Comparison of ENCODE assay signal across 7 cellular contexts in genomic region chr6:144063246-144063743, GRCh38. TPM values are rescaled to one million over a fixed set of nuclear protein-coding genes. Genes with fewer than 3 reads are reported as not detected.
A peak's percentile ranks its signal among the peaks of the same experiment; 100 is the strongest.
DNase-seq lines count a peak whose midpoint lies in the region; ATAC-seq and TF ChIP-seq lines count a peak whose summit lies in the region.

No MANE protein-coding gene starts in this region.

- H3K27ac Mint-ChIP-seq in stimulated activated naive CD8-positive, alpha-beta T cell treated with anti-CD3 and anti-CD28 coated beads, Interleukin-15, Interleukin-2, amounts not matched to agents 100 ng/mL and 50 ng/mL, for 24 hours = peak overlapping the region; percentile 81

- peak overlapping the region; percentile 86 for H3K4me3 Mint-ChIP-seq in stimulated activated naive CD8-positive, alpha-beta T cell treated with anti-CD3 and anti-CD28 coated beads, Interleukin-15, Interleukin-2, amounts not matched to agents 100 ng/mL and 50 ng/mL, for 24 hours

- no peaks in the 10 kb centered on the region for H3K36me3 Mint-ChIP-seq in stimulated activated naive CD8-positive, alpha-beta T cell treated with anti-CD3 and anti-CD28 coated beads, Interleukin-15, Interleukin-2, amounts not matched to agents 100 ng/mL and 50 ng/mL, for 24 hours (ENCODE audit: low read depth)

- no peak for DNase-seq in SK-N-DZ (ENCODE audit: low spot score)

- H3K9me3 Mint-ChIP-seq in stimulated activated naive CD8-positive, alpha-beta T cell treated with anti-CD3 and anti-CD28 coated beads, Interleukin-15, Interleukin-2, amounts not matched to agents 100 ng/mL and 50 ng/mL, for 24 hours = no peaks in the 10 kb centered on the region

- ATAC-seq in GM18498 (IDR thresholded peaks at IDR 0.05; ENCODE audit: unreplicated experiment) = peak; percentile 0
- ATAC-seq in HG02678 (IDR thresholded peaks at IDR 0.05; ENCODE audit: unreplicated experiment) = peak; percentile 1
- ATAC-seq in HG03039 (IDR thresholded peaks at IDR 0.05; ENCODE audit: unreplicated experiment) = no peak

- no peaks in the 10 kb centered on the region for H3K9me3 ChIP-seq in iPS-18c (ENCODE audit: control insufficient read depth, insufficient read depth, low read length)

- peak overlapping the region; percentile 55 for H3K4me3 ChIP-seq in WI38 (ENCODE audit: low read depth, low read length)
- H3K4me3 ChIP-seq in iPS-18c (ENCODE audit: insufficient read depth, low read depth, low read length) = peak overlapping the region; percentile 67

- no peak for TF ChIP-seq CTCF in WI38 (IDR thresholded peaks at IDR 0.05; ENCODE audit: low read depth, low read length)

- H3K4me1 Mint-ChIP-seq in stimulated activated naive CD8-positive, alpha-beta T cell treated with anti-CD3 and anti-CD28 coated beads, Interleukin-15, Interleukin-2, amounts not matched to agents 100 ng/mL and 50 ng/mL, for 24 hours (ENCODE audit: low read depth) = peaks cover 43% of the 10 kb centered on the region

- peaks cover 13% of the 10 kb centered on the region for H3K27me3 Mint-ChIP-seq in stimulated activated naive CD8-positive, alpha-beta T cell treated with anti-CD3 and anti-CD28 coated beads, Interleukin-15, Interleukin-2, amounts not matched to agents 100 ng/mL and 50 ng/mL, for 24 hours

RNA-seq across cellular contexts. Expression of gene SF3B5, which starts 32.1 kb away (rescaled TPM):
- polyA plus RNA-seq in SK-N-DZ (2014; cell fraction: cytosol; rRNA removed) = 214 and 220 TPM in 2 replicates
- polyA plus RNA-seq in SK-N-DZ (2014; cell fraction: nucleus; rRNA removed) = 118 and 147 TPM in 2 replicates

RNA-seq across cellular contexts. Expression of gene PLAGL1, which starts 55.2 kb away (rescaled TPM):
- polyA plus RNA-seq in SK-N-DZ (2014; cell fraction: cytosol; rRNA removed) = 2.1 and 2.2 TPM in 2 replicates
- polyA plus RNA-seq in SK-N-DZ (2014; cell fraction: nucleus; rRNA removed) = 4.0 and 9.3 TPM in 2 replicates
